ENCODE assay signal across 1 cellular context in genomic region chr1:153945795-153946621, GRCh38.
TF ChIP-seq lines count a peak whose summit lies in the region.

No MANE protein-coding gene starts in this region.

TF ChIP-seq in K562, 482 proteins besides CTCF, POLR2A, EP300 and RAD21 (continued from another document and continues in another):
- TF ChIP-seq USF1 (CRISPR knock-in tag; IDR thresholded peaks at IDR 0.05) (peak; percentile 79), KDM4B (IDR thresholded peaks at IDR 0.05; ENCODE audit: borderline replicate concordance in 2 of 2, low read depth in 1 of 2) (peak in 1 of 2 experiments; percentile 57; a peak in 2 of 4 replicates), KAT2B (IDR thresholded peaks at IDR 0.05; ENCODE audit: low read depth, low read length) (no peak), PCBP2 (IDR thresholded peaks at IDR 0.05; ENCODE audit: low read depth, low read length, poor library complexity, severe bottlenecking) (no peak), ZKSCAN8 (CRISPR knock-in tag; IDR thresholded peaks at IDR 0.05) (no peak), EZH2 (IDR thresholded peaks at IDR 0.05; ENCODE audit: borderline replicate concordance, low read depth, low read length) (no peak), GTF2E2 (tag; IDR thresholded peaks at IDR 0.05) (peak; percentile 44; the same call in 1 of the 2 replicates), ZNF707 (CRISPR knock-in tag; conservative IDR thresholded peaks at IDR 0.05) (no peak), TEAD4 (IDR thresholded peaks at IDR 0.05; ENCODE audit: low read length) (no peak), TEAD4 (CRISPR knock-in tag; IDR thresholded peaks at IDR 0.05; ENCODE audit: borderline replicate concordance) (no peak), MAFK (IDR thresholded peaks at IDR 0.05; ENCODE audit: low read length) (no peak), ZNF584 (CRISPR knock-in tag; IDR thresholded peaks at IDR 0.05; ENCODE audit: low read depth) (0 out of 2 replicates have a peak, but pooled peaks have one; percentile 47), REST (CRISPR knock-in tag; IDR thresholded peaks at IDR 0.05; ENCODE audit: low read depth) (peak; percentile 38; the same call in 1 of the 2 replicates), PTTG1 (tag; IDR thresholded peaks at IDR 0.05; ENCODE audit: low read depth) (no peak), ID3 (CRISPR knock-in tag; IDR thresholded peaks at IDR 0.05) (no peak), ID3 (tag; IDR thresholded peaks at IDR 0.05) (no peak), HMBOX1 (IDR thresholded peaks at IDR 0.05) (no peak), HMG20A (CRISPR knock-in tag; conservative IDR thresholded peaks at IDR 0.05) (no peak), DLX4 (CRISPR knock-in tag; IDR thresholded peaks at IDR 0.05) (no peak), TFE3 (CRISPR knock-in tag; IDR thresholded peaks at IDR 0.05) (no peak), SLC30A9 (CRISPR knock-in tag; IDR thresholded peaks at IDR 0.05) (no peak), ZFP1 (CRISPR knock-in tag; IDR thresholded peaks at IDR 0.05) (no peak), ZNF592 (IDR thresholded peaks at IDR 0.05) (no peak), MGA (IDR thresholded peaks at IDR 0.05) (no peak), ARID3A (IDR thresholded peaks at IDR 0.05; ENCODE audit: borderline replicate concordance, low read depth, low read length) (no peak), CHD1 (IDR thresholded peaks at IDR 0.05; ENCODE audit: low read length) (peak; percentile 81), NR2C1 (IDR thresholded peaks at IDR 0.05) (no peak), NR2C1 (tag; IDR thresholded peaks at IDR 0.05) (0 out of 2 replicates have a peak, but pooled peaks have one; percentile 26), ZNF263 (CRISPR knock-in tag; IDR thresholded peaks at IDR 0.05; ENCODE audit: borderline replicate concordance) (no peak)
